In the genomic region with DNA sequence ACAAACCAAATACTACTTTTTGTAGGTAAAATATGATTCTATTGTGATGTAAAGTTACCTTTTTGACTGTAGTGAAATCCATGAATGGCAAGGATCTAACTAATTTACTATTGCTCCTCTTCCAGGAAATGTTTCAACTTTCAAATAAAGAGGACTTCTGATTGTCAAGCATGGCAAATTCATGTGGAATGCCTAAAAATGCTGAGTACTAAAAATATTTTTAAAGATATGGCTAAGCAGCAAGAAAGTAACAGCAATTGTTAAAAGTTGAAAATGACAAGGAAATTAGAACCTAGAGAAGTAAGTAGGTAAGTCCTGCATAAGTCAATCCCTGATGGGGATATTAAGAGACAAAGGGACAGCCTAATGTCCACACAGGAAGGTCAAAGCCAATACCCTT, we compare ENCODE assay signal across 1 cellular context.
TF ChIP-seq lines count a peak whose summit lies in the region.

No MANE protein-coding gene starts in this region.

TF ChIP-seq in K562, 482 proteins besides CTCF, POLR2A, EP300 and RAD21:
- TF ChIP-seq, protein P1, sequence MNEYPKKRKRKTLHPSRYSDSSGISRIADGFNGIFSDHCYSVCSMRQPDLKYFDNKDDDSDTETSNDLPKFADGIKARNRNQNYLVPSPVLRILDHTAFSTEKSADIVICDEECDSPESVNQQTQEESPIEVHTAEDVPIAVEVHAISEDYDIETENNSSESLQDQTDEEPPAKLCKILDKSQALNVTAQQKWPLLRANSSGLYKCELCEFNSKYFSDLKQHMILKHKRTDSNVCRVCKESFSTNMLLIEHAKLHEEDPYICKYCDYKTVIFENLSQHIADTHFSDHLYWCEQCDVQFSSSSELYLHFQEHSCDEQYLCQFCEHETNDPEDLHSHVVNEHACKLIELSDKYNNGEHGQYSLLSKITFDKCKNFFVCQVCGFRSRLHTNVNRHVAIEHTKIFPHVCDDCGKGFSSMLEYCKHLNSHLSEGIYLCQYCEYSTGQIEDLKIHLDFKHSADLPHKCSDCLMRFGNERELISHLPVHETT (CRISPR knock-in tag; conservative IDR thresholded peaks at IDR 0.05 in 1 of 2, IDR thresholded peaks at IDR 0.05 in 1 of 2): no peak
- TF ChIP-seq MAFF (IDR thresholded peaks at IDR 0.05; ENCODE audit: low read length) (peak; percentile 40; the same call in 1 of the 2 replicates), MAFK (IDR thresholded peaks at IDR 0.05; ENCODE audit: low read length) (peak; percentile 16; the same call in 1 of the 2 replicates), C11orf30 (IDR thresholded peaks at IDR 0.05; ENCODE audit: low read depth) (peak; percentile 38; the same call in 1 of the 2 replicates), ZNF282 (CRISPR knock-in tag; IDR thresholded peaks at IDR 0.05) (no peak), CHD1 (IDR thresholded peaks at IDR 0.05; ENCODE audit: low read length) (no peak), ZNF316 (IDR thresholded peaks at IDR 0.05) (peak; percentile 73), PCBP2 (IDR thresholded peaks at IDR 0.05; ENCODE audit: low read depth, low read length, poor library complexity, severe bottlenecking) (no peak)
- TF ChIP-seq, protein P2, sequence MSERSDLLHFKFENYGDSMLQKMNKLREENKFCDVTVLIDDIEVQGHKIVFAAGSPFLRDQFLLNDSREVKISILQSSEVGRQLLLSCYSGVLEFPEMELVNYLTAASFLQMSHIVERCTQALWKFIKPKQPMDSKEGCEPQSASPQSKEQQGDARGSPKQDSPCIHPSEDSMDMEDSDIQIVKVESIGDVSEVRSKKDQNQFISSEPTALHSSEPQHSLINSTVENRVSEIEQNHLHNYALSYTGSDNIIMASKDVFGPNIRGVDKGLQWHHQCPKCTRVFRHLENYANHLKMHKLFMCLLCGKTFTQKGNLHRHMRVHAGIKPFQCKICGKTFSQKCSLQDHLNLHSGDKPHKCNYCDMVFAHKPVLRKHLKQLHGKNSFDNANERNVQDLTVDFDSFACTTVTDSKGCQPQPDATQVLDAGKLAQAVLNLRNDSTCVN (CRISPR knock-in tag; IDR thresholded peaks at IDR 0.05): no peak
- TF ChIP-seq, protein P3, sequence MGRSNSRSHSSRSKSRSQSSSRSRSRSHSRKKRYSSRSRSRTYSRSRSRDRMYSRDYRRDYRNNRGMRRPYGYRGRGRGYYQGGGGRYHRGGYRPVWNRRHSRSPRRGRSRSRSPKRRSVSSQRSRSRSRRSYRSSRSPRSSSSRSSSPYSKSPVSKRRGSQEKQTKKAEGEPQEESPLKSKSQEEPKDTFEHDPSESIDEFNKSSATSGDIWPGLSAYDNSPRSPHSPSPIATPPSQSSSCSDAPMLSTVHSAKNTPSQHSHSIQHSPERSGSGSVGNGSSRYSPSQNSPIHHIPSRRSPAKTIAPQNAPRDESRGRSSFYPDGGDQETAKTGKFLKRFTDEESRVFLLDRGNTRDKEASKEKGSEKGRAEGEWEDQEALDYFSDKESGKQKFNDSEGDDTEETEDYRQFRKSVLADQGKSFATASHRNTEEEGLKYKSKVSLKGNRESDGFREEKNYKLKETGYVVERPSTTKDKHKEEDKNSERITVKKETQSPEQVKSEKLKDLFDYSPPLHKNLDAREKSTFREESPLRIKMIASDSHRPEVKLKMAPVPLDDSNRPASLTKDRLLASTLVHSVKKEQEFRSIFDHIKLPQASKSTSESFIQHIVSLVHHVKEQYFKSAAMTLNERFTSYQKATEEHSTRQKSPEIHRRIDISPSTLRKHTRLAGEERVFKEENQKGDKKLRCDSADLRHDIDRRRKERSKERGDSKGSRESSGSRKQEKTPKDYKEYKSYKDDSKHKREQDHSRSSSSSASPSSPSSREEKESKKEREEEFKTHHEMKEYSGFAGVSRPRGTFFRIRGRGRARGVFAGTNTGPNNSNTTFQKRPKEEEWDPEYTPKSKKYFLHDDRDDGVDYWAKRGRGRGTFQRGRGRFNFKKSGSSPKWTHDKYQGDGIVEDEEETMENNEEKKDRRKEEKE (IDR thresholded peaks at IDR 0.05; ENCODE audit: borderline replicate concordance in 1 of 2, control insufficient read depth in 1 of 2, low read depth in 2 of 2, low read length in 1 of 2): no peak
